11 cellular contexts compared by ENCODE assay signal in the genomic region with DNA sequence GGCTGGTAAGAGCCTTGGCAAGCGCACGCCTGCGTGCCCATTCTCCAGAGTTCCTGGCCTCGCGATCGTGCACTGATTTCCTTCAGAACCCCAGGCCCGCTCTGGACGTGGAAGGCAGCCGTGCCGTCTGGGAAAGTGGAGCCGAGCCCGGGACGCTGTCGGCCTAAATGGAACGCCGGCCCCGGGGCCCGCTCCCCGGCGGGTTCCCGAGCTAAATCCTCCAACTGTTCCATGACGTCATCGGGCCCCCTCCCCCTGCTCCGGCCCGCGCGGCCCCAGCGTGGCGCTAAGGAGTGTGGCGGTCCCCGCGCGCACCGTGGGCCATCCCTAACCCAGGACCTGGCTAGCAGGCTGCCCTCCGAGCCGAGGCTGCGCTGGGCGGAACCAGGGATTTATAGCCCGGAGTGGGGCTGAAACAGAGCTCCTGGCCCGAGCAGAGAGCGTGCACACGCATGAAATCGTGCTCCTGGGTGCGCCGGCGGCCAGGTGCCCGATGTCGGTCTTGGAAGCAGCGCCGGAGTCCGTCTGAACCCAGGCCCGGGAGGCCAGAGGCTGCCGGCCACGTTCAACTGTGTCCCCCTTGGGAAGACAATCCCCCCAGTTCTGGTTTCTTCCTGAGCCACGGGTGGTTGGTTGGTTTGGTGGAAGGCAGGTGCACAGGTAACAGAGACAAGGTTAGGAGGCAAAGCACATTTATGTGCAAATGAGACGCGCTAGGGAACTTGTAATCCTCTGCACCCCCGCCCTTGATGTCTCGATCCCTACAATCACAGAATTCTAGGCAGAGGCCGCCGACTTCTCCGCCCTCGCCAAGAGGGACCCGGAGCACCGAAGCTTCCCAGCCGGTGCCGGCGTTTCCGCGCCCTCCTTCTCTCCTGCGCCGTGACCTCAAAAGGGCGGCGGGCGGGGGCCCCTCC.
A peak's percentile ranks its signal among the peaks of the same experiment; 100 is the strongest.
DNase-seq lines count a peak whose midpoint lies in the region; ATAC-seq and TF ChIP-seq lines count a peak whose summit lies in the region.
"Had no signal": no experiment of that assay in that cellular context is flagged by ENCODE, and none has a peak within 500 bp of the region (broad histone marks: within the 10 kb centered on the region; RNA-seq: fewer than 3 reads in every experiment).

No MANE protein-coding gene starts in this region.

- H3K9me3 ChIP-seq in smooth muscle cell (replicated peaks; ENCODE audit: low read depth): no peaks in the 10 kb centered on the region

- WGBS in smooth muscle cell (ENCODE audit: low lambda C conversion rate): 4% methylated on average over 75 of the region's 75 CpGs

- ATAC-seq in HG02840 (IDR thresholded peaks at IDR 0.05; ENCODE audit: low FRiP score, unreplicated experiment) (no peak), HG02970 (IDR thresholded peaks at IDR 0.05; ENCODE audit: low FRiP score, unreplicated experiment) (no peak)

- no peaks in the 10 kb centered on the region for H3F3A ChIP-seq in smooth muscle cell (ENCODE audit: low read depth)

- DNase-seq in NCI-H1105 treated with DMSO at 0.1 percent for 48 hours (lab: John Stamatoyannopoulos, UW): peak; percentile 58
- no peak for DNase-seq in brain microvascular endothelial cell
- DNase-seq in iPS-NIHi7 (ENCODE audit: extremely low spot score): peak; percentile 80
- peak; percentile 7 for DNase-seq in smooth muscle cell (lab: John Stamatoyannopoulos, UW; ENCODE audit: unreplicated experiment)
- DNase-seq in NCI-H1694 (lab: John Stamatoyannopoulos, UW): no peak
- DNase-seq in AML-193 (lab: John Stamatoyannopoulos, UW): no peak
- DNase-seq: activated effector memory CD4-positive, alpha-beta T cell treated with Interleukin-2 at 50 U/mL for 16 hours; stimulated activated CD4-positive, alpha-beta T cell treated with anti-CD3 and anti-CD28 coated beads, Interleukin-2, amount 100 ng/mL, for 24 hours had no signal

- peak overlapping the region; percentile 95 for H3K4me2 ChIP-seq in smooth muscle cell
- H3K4me2 ChIP-seq: KMS-11 had no signal

- H3K4me3 ChIP-seq in brain microvascular endothelial cell (ENCODE audit: low read depth, low read length) (peak overlapping the region; percentile 39), smooth muscle cell (peak overlapping the region; percentile 54)

- H3K27ac ChIP-seq in brain microvascular endothelial cell (no peak overlapping the region), smooth muscle cell (ENCODE audit: low read depth) (no peak overlapping the region)
- H3K27ac ChIP-seq: KMS-11 had no signal

- in situ Hi-C loops in brain microvascular endothelial cell (cut with HindIII; ENCODE audit: low pct_ligation_motif_present, low sequenced_read_pairs): no loop called here

- H3K27me3 ChIP-seq in brain microvascular endothelial cell (replicated peaks) (peaks cover 15% of the 10 kb centered on the region), smooth muscle cell (ENCODE audit: low read depth) (peaks cover 79% of the 10 kb centered on the region)

- H3K9ac ChIP-seq in smooth muscle cell (ENCODE audit: low read depth): no peak overlapping the region
- H3K9ac ChIP-seq: KMS-11 had no signal

- no peaks in the 10 kb centered on the region for H4K20me1 ChIP-seq in smooth muscle cell (ENCODE audit: low read depth)

- H3K36me3 ChIP-seq in brain microvascular endothelial cell (replicated peaks) (no peaks in the 10 kb centered on the region), smooth muscle cell (ENCODE audit: low read depth) (no peaks in the 10 kb centered on the region)

- peaks cover 3% of the 10 kb centered on the region for H3K4me1 ChIP-seq in smooth muscle cell (ENCODE audit: low read depth)

- no peak for TF ChIP-seq CTCF in brain microvascular endothelial cell (IDR thresholded peaks at IDR 0.05; ENCODE audit: low read depth, low read length, missing control alignments)
- no peak for TF ChIP-seq CTCF in smooth muscle cell (IDR thresholded peaks at IDR 0.05; ENCODE audit: borderline replicate concordance, insufficient read depth, poor library complexity, severe bottlenecking)

- H2AFZ ChIP-seq in smooth muscle cell (ENCODE audit: low read depth): peak overlapping the region; percentile 84

- H3K79me2 ChIP-seq in smooth muscle cell (ENCODE audit: low read depth): no peaks in the 10 kb centered on the region

Comparison
In these comparisons a context has a peak if more than half of its experiments do, and no peak if none do; other contexts are left out.
1. DNase-seq: peak in NCI-H1105 treated with DMSO at 0.1 percent for 48 hours (single experiment), iPS-NIHi7 (single experiment) and smooth muscle cell (single experiment); none in brain microvascular endothelial cell (single experiment), NCI-H1694 (single experiment) and AML-193 (0 of 2).